In the genomic region with DNA sequence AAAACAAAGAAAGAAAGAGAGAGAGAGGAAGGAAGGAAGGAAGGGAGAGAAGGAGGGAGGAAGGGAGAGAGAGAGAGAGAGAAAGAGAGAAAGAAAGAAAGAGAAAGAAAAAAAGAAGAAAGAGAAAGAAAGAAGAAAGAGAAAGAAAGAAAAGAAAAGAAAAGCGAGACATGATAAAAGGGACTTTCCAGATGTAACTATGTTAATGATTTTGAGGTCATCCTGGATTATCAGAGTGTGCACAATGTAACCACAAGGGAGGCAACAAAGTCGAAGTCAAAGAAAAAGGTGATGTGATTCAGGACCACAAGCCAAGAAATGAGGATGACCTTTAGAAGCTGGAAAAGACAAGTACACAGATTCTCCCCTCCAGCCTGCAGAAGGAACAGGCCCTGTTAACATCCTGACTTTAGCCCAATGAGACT, we compare ENCODE assay signal across 1 cellular context.
TF ChIP-seq lines count a peak whose summit lies in the region.

No MANE protein-coding gene starts in this region.

TF ChIP-seq in GM12878, 131 proteins besides CTCF, POLR2A, EP300 and RAD21 (continued from another document):
- TF ChIP-seq, protein P1, sequence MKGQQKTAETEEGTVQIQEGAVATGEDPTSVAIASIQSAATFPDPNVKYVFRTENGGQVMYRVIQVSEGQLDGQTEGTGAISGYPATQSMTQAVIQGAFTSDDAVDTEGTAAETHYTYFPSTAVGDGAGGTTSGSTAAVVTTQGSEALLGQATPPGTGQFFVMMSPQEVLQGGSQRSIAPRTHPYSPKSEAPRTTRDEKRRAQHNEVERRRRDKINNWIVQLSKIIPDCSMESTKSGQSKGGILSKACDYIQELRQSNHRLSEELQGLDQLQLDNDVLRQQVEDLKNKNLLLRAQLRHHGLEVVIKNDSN (IDR thresholded peaks at IDR 0.05; ENCODE audit: borderline replicate concordance, extremely low read length, insufficient read depth, low read depth, low read length): no peak
- TF ChIP-seq, protein P2, sequence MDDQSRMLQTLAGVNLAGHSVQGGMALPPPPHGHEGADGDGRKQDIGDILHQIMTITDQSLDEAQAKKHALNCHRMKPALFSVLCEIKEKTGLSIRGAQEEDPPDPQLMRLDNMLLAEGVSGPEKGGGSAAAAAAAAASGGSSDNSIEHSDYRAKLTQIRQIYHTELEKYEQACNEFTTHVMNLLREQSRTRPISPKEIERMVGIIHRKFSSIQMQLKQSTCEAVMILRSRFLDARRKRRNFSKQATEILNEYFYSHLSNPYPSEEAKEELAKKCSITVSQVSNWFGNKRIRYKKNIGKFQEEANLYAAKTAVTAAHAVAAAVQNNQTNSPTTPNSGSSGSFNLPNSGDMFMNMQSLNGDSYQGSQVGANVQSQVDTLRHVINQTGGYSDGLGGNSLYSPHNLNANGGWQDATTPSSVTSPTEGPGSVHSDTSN (IDR thresholded peaks at IDR 0.05; ENCODE audit: insufficient replicate concordance, low read depth, low read length): no peak
- TF ChIP-seq NBN (IDR thresholded peaks at IDR 0.05) (0 out of 2 replicates have a peak, but pooled peaks have one; percentile 29), BACH1 (IDR thresholded peaks at IDR 0.05; ENCODE audit: borderline replicate concordance) (no peak)
- TF ChIP-seq, protein P3, sequence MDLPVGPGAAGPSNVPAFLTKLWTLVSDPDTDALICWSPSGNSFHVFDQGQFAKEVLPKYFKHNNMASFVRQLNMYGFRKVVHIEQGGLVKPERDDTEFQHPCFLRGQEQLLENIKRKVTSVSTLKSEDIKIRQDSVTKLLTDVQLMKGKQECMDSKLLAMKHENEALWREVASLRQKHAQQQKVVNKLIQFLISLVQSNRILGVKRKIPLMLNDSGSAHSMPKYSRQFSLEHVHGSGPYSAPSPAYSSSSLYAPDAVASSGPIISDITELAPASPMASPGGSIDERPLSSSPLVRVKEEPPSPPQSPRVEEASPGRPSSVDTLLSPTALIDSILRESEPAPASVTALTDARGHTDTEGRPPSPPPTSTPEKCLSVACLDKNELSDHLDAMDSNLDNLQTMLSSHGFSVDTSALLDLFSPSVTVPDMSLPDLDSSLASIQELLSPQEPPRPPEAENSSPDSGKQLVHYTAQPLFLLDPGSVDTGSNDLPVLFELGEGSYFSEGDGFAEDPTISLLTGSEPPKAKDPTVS (IDR thresholded peaks at IDR 0.05; ENCODE audit: low read depth, low read length): no peak
